7 cellular contexts compared by ENCODE assay signal in genomic region chr14:96838449-96838848, GRCh38.
"Had no signal": no experiment of that assay in that cellular context is flagged by ENCODE, and none has a peak within 500 bp of the region (broad histone marks: within the 10 kb centered on the region; RNA-seq: fewer than 3 reads in every experiment).

No MANE protein-coding gene starts in this region.

- FAIRE-seq: HepG2 had no signal

- DNase-seq: GM23248, GOT3, H9, HCEC 1CT, KG1 had no signal

- ATAC-seq: HepG2 had no signal

- H3K4me3 ChIP-seq: GM23248 had no signal

- H3K9ac ChIP-seq: GM23248 had no signal

- H3K27ac ChIP-seq: GM23248, HL-60 had no signal

- H2AFZ ChIP-seq: GM23248 had no signal
